ENCODE assay signal across 22 cellular contexts in the genomic region with DNA sequence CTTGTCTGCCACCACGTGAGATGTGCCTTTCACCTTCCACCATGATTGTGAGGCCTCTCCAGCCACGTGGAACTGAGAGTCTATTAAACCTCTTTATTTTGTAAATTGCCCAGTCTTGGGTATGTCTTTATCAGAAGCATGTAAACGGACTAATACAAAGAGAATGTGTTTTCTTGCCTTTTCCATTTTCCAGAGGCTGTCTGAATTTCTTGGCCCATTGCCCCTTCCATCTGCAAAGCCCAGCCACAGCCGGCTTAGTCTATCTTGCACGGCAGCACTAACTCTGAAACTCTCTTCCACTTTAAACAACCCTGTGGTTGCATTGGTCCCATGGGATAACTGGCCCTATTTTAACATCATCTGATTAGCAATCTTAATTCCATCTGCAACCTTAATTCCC.
"Had no signal": no experiment of that assay in that cellular context is flagged by ENCODE, and none has a peak within 500 bp of the region (broad histone marks: within the 10 kb centered on the region; RNA-seq: fewer than 3 reads in every experiment).

No MANE protein-coding gene starts in this region.

- H3K4me3 ChIP-seq: breast epithelium, esophagus squamous epithelium, heart left ventricle, left lung, skin epidermis, thoracic aorta, uterus had no signal

- ATAC-seq: activated CD8-positive, alpha-beta T cell treated with anti-CD3 and anti-CD28 coated beads for 36 hours; activated T-cell treated with anti-CD3 and anti-CD28 coated beads, Interleukin-2, amount 50 U/mL, for 4 hours; activated T-helper 17 cell treated with anti-CD3 and anti-CD28 coated beads, Interleukin-2, amount 50 U/mL, for 72 hours; foreskin keratinocyte; left lung; stimulated activated naive CD8-positive, alpha-beta T cell treated with anti-CD3 and anti-CD28 coated beads, Interleukin-15, Interleukin-2, amounts not matched to agents 100 U/mL and 50 U/mL, for 24 hours had no signal

- DNase-seq: activated B cell treated with CpG ODN at 0.5 μM for 24 hours; activated CD4-positive, alpha-beta T cell treated with anti-CD3 and anti-CD28 coated beads, Interleukin-2, amount 50 U/mL, for 1 hour; activated CD8-positive, alpha-beta T cell treated with anti-CD3 and anti-CD28 coated beads for 36 hours; activated gamma-delta T cell treated with Interleukin-2 at 50 U/mL for 16 hours; activated naive CD4-positive, alpha-beta T cell treated with anti-CD3 and anti-CD28 coated beads, Interleukin-2, amount 50 U/mL, for 16 hours; activated T-cell treated with anti-CD3 and anti-CD28 coated beads, Interleukin-2, amount 50 U/mL, for 4 hours; amniotic stem cell; endodermal cell; esophagus squamous epithelium; foreskin keratinocyte; left lung; mammary epithelial cell; posterior cingulate gyrus; stimulated activated CD4-positive, alpha-beta T cell treated with anti-CD3 and anti-CD28 coated beads, Interleukin-12 subunit alpha, Interleukin-12 subunit beta, amount 100 ng/mL, for 4 hours; stimulated activated CD4-positive, alpha-beta T cell treated with anti-CD3 and anti-CD28 coated beads, Interleukin-4, amount 100 ng/mL, for 1 hour; stimulated activated naive CD8-positive, alpha-beta T cell treated with anti-CD3 and anti-CD28 coated beads, Interleukin-15, Interleukin-2, amounts not matched to agents 100 U/mL and 50 U/mL, for 24 hours; uterus had no signal

- H3K36me3 ChIP-seq: breast epithelium, esophagus squamous epithelium, heart left ventricle, left lung, thoracic aorta, uterus had no signal

- H3K9me3 ChIP-seq: breast epithelium, esophagus squamous epithelium, heart left ventricle, left lung, thoracic aorta, uterus had no signal

- H3K4me1 ChIP-seq: breast epithelium, esophagus squamous epithelium, foreskin keratinocyte, left lung, uterus had no signal

- H3K27ac ChIP-seq: breast epithelium, esophagus squamous epithelium, foreskin keratinocyte, left lung, skin epidermis, thoracic aorta, uterus had no signal

- H3K27me3 ChIP-seq: breast epithelium, esophagus squamous epithelium, foreskin keratinocyte, heart left ventricle, left lung, uterus had no signal
